Comparison of ENCODE assay signal across 8 cellular contexts in genomic region chr16:2883027-2883846, GRCh38. TPM values are rescaled to one million over a fixed set of nuclear protein-coding genes. Genes with fewer than 3 reads are reported as not detected.
DNase-seq lines count a peak whose midpoint lies in the region; ATAC-seq lines count a peak whose summit lies in the region.

Gene FLYWCH2, plus strand, starts transcription at chr16:2883215. Its CDS starts 13,235 bp downstream, at chr16:2896450.

- no peaks in the 10 kb centered on the region for H3K9me3 Mint-ChIP-seq in CD8-positive, alpha-beta memory T cell

- peak; percentile 98 to 100 (median 100) for DNase-seq in CD8-positive, alpha-beta memory T cell
- DNase-seq in HS-5 (ENCODE audit: low read depth) = peak; percentile 77
- DNase-seq in NK-92 treated with Interleukin-12 subunit alpha and Interleukin-12 subunit beta, amount 100 ng/mL, for 24 hours (lab: John Stamatoyannopoulos, UW) = peak; percentile 99
- peak; percentile 100 for DNase-seq in activated CD8-positive, alpha-beta memory T cell treated with anti-CD3 and anti-CD28 coated beads for 24 hours
- peak; percentile 98 for DNase-seq in effector CD8-positive, alpha-beta T cell (lab: John Stamatoyannopoulos, UW)
- DNase-seq in lung microvascular endothelial cell (ENCODE audit: low read depth in 2 of 2) = peak; percentile 95 to 97
- DNase-seq in stimulated activated CD4-positive, alpha-beta T cell treated with anti-CD3 and anti-CD28 coated beads, TNF-alpha, amount 100 ng/mL, for 48 hours (ENCODE audit: low read depth in 3 of 3) = peak; percentile 98 to 100 (median 99)

- peaks cover 11 to 21% (median 14%) of the 10 kb centered on the region in 3 donors for H3K4me1 Mint-ChIP-seq in CD8-positive, alpha-beta memory T cell

- peak within 1 kb of the TSS; percentile 91 for H3K4me3 ChIP-seq in CD8-positive, alpha-beta memory T cell (ENCODE audit: low read length)

- H3K27ac Mint-ChIP-seq in CD8-positive, alpha-beta memory T cell = peak within 1 kb of the TSS; percentile 87 to 99 (median 97)

- H3K27ac ChIP-seq in CD8-positive, alpha-beta memory T cell (ENCODE audit: low read depth, low read length) = peak within 1 kb of the TSS; percentile 88

- peak; percentile 33 for ATAC-seq in GM19468 (IDR thresholded peaks at IDR 0.05; ENCODE audit: extremely low read depth, unreplicated experiment)

- peaks cover 7% of the 10 kb centered on the region for H3K4me1 ChIP-seq in CD8-positive, alpha-beta memory T cell (ENCODE audit: insufficient read depth, low read length)

- no peaks in the 10 kb centered on the region for H3K9me3 ChIP-seq in CD8-positive, alpha-beta memory T cell (ENCODE audit: low read length)

- CTCF ChIA-PET in CD8-positive, alpha-beta memory T cell (lab: Charles Lee) = interaction anchor here (0.7 to 6.7 kb wide), 7 partner anchors 14 to 44 kb away, joined by 3 to 35 read pairs (median 4); partner anchors contain the start of gene FLYWCH1

- POLR2A ChIA-PET in CD8-positive, alpha-beta memory T cell (lab: Charles Lee) = interaction anchor here (0.6 to 2.6 kb wide), 7 partner anchors 12 to 525 kb away, joined by 4 to 33 read pairs (median 5); partner anchors contain the start of genes FLYWCH1 and PKMYT1

- H3K4me3 Mint-ChIP-seq in CD8-positive, alpha-beta memory T cell = peak within 1 kb of the TSS; percentile 85 to 96 (median 93)

- H3K36me3 ChIP-seq in CD8-positive, alpha-beta memory T cell (ENCODE audit: insufficient read depth, low read length) = no peaks in the 10 kb centered on the region

- H3K36me3 Mint-ChIP-seq in CD8-positive, alpha-beta memory T cell = peaks cover 0 to 7% (median 0%) of the 10 kb centered on the region in 3 donors

- H3K27me3 Mint-ChIP-seq in CD8-positive, alpha-beta memory T cell = no peaks in the 10 kb centered on the region

- H3K27me3 ChIP-seq in CD8-positive, alpha-beta memory T cell (ENCODE audit: insufficient read depth, low read length, poor library complexity, severe bottlenecking) = no peaks in the 10 kb centered on the region

RNA-seq across cellular contexts. Expression of gene FLYWCH2, which starts in this region (rescaled TPM):
- 10 to 100 TPM; 24.7 to 27.2 TPM for total RNA-seq in CD8-positive, alpha-beta memory T cell
- 24.0 TPM for polyA plus RNA-seq in CD8-positive, alpha-beta memory T cell
- 28.3 and 32.1 TPM in 2 replicates for total RNA-seq in lung microvascular endothelial cell

Comparison
In these comparisons a context has a peak if more than half of its experiments do, and no peak if none do; other contexts are left out.
1. Peak in every context shown above with its lines: DNase-seq, ATAC-seq, H3K4me3 ChIP-seq and H3K27ac ChIP-seq.